Comparison of ENCODE assay signal across 1 cellular context in the genomic region with DNA sequence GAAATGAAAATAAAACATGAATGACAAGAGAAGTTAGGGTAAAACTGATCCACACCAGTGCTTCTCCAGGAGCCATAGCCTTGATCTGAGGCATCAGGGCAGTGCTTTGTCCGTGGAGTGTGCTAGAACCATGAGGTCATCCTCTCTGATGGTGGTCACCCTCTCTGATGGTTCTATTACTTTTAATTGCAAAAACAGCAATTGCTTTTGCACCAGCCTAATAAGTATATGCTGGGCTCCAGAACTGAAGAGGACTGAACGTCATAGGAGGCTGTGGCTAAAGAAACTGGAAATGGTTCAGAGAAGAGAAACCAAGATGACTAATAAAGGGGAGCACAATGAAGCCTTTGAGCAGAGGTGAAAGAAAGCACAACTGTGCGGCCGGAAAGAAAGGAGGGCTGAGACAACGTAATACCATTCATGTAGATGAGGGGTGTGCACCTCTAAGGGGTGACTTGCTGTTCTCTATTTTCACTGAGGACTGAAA.
A peak's percentile ranks its signal among the peaks of the same experiment; 100 is the strongest.
TF ChIP-seq lines count a peak whose summit lies in the region.

No MANE protein-coding gene starts in this region.

TF ChIP-seq in GM12878, 131 proteins besides CTCF, POLR2A, EP300 and RAD21 (continued from another document and continues in another):
- TF ChIP-seq, protein P1, sequence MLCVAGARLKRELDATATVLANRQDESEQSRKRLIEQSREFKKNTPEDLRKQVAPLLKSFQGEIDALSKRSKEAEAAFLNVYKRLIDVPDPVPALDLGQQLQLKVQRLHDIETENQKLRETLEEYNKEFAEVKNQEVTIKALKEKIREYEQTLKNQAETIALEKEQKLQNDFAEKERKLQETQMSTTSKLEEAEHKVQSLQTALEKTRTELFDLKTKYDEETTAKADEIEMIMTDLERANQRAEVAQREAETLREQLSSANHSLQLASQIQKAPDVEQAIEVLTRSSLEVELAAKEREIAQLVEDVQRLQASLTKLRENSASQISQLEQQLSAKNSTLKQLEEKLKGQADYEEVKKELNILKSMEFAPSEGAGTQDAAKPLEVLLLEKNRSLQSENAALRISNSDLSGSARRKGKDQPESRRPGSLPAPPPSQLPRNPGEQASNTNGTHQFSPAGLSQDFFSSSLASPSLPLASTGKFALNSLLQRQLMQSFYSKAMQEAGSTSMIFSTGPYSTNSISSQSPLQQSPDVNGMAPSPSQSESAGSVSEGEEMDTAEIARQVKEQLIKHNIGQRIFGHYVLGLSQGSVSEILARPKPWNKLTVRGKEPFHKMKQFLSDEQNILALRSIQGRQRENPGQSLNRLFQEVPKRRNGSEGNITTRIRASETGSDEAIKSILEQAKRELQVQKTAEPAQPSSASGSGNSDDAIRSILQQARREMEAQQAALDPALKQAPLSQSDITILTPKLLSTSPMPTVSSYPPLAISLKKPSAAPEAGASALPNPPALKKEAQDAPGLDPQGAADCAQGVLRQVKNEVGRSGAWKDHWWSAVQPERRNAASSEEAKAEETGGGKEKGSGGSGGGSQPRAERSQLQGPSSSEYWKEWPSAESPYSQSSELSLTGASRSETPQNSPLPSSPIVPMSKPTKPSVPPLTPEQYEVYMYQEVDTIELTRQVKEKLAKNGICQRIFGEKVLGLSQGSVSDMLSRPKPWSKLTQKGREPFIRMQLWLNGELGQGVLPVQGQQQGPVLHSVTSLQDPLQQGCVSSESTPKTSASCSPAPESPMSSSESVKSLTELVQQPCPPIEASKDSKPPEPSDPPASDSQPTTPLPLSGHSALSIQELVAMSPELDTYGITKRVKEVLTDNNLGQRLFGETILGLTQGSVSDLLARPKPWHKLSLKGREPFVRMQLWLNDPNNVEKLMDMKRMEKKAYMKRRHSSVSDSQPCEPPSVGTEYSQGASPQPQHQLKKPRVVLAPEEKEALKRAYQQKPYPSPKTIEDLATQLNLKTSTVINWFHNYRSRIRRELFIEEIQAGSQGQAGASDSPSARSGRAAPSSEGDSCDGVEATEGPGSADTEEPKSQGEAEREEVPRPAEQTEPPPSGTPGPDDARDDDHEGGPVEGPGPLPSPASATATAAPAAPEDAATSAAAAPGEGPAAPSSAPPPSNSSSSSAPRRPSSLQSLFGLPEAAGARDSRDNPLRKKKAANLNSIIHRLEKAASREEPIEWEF (IDR thresholded peaks at IDR 0.05; ENCODE audit: insufficient replicate concordance, low read depth, low read length), result no peak
- TF ChIP-seq ZSCAN29 (IDR thresholded peaks at IDR 0.05) (no peak), PAX5 (IDR thresholded peaks at IDR 0.05; ENCODE audit: borderline replicate concordance, low read depth, low read length) (peak; percentile 83; the same call in 1 of the 2 replicates), CHD4 (IDR thresholded peaks at IDR 0.05) (no peak), HDAC2 (IDR thresholded peaks at IDR 0.05) (no peak), EGR1 (IDR thresholded peaks at IDR 0.05; ENCODE audit: borderline replicate concordance in 1 of 2, low read depth in 2 of 2, low read length in 2 of 2) (no peak), TAF1 (IDR thresholded peaks at IDR 0.05; ENCODE audit: borderline replicate concordance, low read depth, low read length) (no peak), SIN3A (IDR thresholded peaks at IDR 0.05; ENCODE audit: low read depth, low read length) (no peak), SP1 (IDR thresholded peaks at IDR 0.05; ENCODE audit: low read depth, low read length) (peak; percentile 53), ATF7 (IDR thresholded peaks at IDR 0.05; ENCODE audit: low read depth) (peak; percentile 98), MTA3 (IDR thresholded peaks at IDR 0.05; ENCODE audit: borderline replicate concordance, low read length) (no peak), SUPT20H (IDR thresholded peaks at IDR 0.05; ENCODE audit: borderline replicate concordance, control insufficient read depth, low read depth, low read length) (no peak), KAT2A (conservative IDR thresholded peaks at IDR 0.05; ENCODE audit: control insufficient read depth, low read depth, low read length) (no peak), RBBP5 (conservative IDR thresholded peaks at IDR 0.05) (no peak), YBX1 (IDR thresholded peaks at IDR 0.05) (no peak), NFYA (IDR thresholded peaks at IDR 0.05; ENCODE audit: borderline replicate concordance, low read depth, low read length) (no peak), NR2C2 (IDR thresholded peaks at IDR 0.05; ENCODE audit: borderline replicate concordance, control insufficient read depth, insufficient read length, low read depth) (no peak), IKZF1 (conservative IDR thresholded peaks at IDR 0.05) (peak; percentile 80), ZNF24 (IDR thresholded peaks at IDR 0.05) (no peak), ZNF217 (IDR thresholded peaks at IDR 0.05) (no peak; the same call in 1 of the 2 replicates), GATAD2B (conservative IDR thresholded peaks at IDR 0.05; ENCODE audit: low read depth) (0 out of 2 replicates have a peak, but pooled peaks have one; percentile 32), TCF3 (IDR thresholded peaks at IDR 0.05; ENCODE audit: borderline replicate concordance, insufficient read depth, low read depth, low read length) (no peak), ZBED1 (IDR thresholded peaks at IDR 0.05; ENCODE audit: borderline replicate concordance) (peak; percentile 65; the same call in 1 of the 2 replicates), GABPA (IDR thresholded peaks at IDR 0.05; ENCODE audit: low read depth) (0 out of 2 replicates have a peak, but pooled peaks have one; percentile 49), SMC3 (IDR thresholded peaks at IDR 0.05; ENCODE audit: borderline replicate concordance, low read length) (no peak; the same call in 1 of the 2 replicates), MYB (IDR thresholded peaks at IDR 0.05; ENCODE audit: borderline replicate concordance, low read depth, low read length) (no peak), BRCA1 (IDR thresholded peaks at IDR 0.05; ENCODE audit: low read depth, low read length) (no peak), RB1 (IDR thresholded peaks at IDR 0.05; ENCODE audit: borderline replicate concordance) (no peak), MTA2 (IDR thresholded peaks at IDR 0.05; ENCODE audit: low read depth) (peak; percentile 99), SMARCA5 (IDR thresholded peaks at IDR 0.05) (0 out of 2 replicates have a peak, but pooled peaks have one; percentile 61)
- TF ChIP-seq, protein P2, sequence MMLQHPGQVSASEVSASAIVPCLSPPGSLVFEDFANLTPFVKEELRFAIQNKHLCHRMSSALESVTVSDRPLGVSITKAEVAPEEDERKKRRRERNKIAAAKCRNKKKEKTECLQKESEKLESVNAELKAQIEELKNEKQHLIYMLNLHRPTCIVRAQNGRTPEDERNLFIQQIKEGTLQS (IDR thresholded peaks at IDR 0.05; ENCODE audit: borderline replicate concordance, extremely low read depth, low read depth, low read length), result no peak
- TF ChIP-seq, protein P3, sequence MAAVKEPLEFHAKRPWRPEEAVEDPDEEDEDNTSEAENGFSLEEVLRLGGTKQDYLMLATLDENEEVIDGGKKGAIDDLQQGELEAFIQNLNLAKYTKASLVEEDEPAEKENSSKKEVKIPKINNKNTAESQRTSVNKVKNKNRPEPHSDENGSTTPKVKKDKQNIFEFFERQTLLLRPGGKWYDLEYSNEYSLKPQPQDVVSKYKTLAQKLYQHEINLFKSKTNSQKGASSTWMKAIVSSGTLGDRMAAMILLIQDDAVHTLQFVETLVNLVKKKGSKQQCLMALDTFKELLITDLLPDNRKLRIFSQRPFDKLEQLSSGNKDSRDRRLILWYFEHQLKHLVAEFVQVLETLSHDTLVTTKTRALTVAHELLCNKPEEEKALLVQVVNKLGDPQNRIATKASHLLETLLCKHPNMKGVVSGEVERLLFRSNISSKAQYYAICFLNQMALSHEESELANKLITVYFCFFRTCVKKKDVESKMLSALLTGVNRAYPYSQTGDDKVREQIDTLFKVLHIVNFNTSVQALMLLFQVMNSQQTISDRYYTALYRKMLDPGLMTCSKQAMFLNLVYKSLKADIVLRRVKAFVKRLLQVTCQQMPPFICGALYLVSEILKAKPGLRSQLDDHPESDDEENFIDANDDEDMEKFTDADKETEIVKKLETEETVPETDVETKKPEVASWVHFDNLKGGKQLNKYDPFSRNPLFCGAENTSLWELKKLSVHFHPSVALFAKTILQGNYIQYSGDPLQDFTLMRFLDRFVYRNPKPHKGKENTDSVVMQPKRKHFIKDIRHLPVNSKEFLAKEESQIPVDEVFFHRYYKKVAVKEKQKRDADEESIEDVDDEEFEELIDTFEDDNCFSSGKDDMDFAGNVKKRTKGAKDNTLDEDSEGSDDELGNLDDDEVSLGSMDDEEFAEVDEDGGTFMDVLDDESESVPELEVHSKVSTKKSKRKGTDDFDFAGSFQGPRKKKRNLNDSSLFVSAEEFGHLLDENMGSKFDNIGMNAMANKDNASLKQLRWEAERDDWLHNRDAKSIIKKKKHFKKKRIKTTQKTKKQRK (IDR thresholded peaks at IDR 0.05; ENCODE audit: low read depth, low read length), result no peak
- TF ChIP-seq, protein P4, sequence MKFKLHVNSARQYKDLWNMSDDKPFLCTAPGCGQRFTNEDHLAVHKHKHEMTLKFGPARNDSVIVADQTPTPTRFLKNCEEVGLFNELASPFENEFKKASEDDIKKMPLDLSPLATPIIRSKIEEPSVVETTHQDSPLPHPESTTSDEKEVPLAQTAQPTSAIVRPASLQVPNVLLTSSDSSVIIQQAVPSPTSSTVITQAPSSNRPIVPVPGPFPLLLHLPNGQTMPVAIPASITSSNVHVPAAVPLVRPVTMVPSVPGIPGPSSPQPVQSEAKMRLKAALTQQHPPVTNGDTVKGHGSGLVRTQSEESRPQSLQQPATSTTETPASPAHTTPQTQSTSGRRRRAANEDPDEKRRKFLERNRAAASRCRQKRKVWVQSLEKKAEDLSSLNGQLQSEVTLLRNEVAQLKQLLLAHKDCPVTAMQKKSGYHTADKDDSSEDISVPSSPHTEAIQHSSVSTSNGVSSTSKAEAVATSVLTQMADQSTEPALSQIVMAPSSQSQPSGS (IDR thresholded peaks at IDR 0.05; ENCODE audit: low read length), result peak; percentile 85; the same call in 1 of the 2 replicates
- TF ChIP-seq, protein P5, sequence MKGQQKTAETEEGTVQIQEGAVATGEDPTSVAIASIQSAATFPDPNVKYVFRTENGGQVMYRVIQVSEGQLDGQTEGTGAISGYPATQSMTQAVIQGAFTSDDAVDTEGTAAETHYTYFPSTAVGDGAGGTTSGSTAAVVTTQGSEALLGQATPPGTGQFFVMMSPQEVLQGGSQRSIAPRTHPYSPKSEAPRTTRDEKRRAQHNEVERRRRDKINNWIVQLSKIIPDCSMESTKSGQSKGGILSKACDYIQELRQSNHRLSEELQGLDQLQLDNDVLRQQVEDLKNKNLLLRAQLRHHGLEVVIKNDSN (IDR thresholded peaks at IDR 0.05; ENCODE audit: borderline replicate concordance, extremely low read length, insufficient read depth, low read depth, low read length), result no peak
- TF ChIP-seq, protein P6, sequence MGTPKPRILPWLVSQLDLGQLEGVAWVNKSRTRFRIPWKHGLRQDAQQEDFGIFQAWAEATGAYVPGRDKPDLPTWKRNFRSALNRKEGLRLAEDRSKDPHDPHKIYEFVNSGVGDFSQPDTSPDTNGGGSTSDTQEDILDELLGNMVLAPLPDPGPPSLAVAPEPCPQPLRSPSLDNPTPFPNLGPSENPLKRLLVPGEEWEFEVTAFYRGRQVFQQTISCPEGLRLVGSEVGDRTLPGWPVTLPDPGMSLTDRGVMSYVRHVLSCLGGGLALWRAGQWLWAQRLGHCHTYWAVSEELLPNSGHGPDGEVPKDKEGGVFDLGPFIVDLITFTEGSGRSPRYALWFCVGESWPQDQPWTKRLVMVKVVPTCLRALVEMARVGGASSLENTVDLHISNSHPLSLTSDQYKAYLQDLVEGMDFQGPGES (IDR thresholded peaks at IDR 0.05), result no peak
- TF ChIP-seq, protein P7, sequence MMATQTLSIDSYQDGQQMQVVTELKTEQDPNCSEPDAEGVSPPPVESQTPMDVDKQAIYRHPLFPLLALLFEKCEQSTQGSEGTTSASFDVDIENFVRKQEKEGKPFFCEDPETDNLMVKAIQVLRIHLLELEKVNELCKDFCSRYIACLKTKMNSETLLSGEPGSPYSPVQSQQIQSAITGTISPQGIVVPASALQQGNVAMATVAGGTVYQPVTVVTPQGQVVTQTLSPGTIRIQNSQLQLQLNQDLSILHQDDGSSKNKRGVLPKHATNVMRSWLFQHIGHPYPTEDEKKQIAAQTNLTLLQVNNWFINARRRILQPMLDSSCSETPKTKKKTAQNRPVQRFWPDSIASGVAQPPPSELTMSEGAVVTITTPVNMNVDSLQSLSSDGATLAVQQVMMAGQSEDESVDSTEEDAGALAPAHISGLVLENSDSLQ (IDR thresholded peaks at IDR 0.05), result no peak; the same call in 1 of the 2 replicates
- TF ChIP-seq, protein P8, sequence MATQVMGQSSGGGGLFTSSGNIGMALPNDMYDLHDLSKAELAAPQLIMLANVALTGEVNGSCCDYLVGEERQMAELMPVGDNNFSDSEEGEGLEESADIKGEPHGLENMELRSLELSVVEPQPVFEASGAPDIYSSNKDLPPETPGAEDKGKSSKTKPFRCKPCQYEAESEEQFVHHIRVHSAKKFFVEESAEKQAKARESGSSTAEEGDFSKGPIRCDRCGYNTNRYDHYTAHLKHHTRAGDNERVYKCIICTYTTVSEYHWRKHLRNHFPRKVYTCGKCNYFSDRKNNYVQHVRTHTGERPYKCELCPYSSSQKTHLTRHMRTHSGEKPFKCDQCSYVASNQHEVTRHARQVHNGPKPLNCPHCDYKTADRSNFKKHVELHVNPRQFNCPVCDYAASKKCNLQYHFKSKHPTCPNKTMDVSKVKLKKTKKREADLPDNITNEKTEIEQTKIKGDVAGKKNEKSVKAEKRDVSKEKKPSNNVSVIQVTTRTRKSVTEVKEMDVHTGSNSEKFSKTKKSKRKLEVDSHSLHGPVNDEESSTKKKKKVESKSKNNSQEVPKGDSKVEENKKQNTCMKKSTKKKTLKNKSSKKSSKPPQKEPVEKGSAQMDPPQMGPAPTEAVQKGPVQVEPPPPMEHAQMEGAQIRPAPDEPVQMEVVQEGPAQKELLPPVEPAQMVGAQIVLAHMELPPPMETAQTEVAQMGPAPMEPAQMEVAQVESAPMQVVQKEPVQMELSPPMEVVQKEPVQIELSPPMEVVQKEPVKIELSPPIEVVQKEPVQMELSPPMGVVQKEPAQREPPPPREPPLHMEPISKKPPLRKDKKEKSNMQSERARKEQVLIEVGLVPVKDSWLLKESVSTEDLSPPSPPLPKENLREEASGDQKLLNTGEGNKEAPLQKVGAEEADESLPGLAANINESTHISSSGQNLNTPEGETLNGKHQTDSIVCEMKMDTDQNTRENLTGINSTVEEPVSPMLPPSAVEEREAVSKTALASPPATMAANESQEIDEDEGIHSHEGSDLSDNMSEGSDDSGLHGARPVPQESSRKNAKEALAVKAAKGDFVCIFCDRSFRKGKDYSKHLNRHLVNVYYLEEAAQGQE (IDR thresholded peaks at IDR 0.05; ENCODE audit: low read depth, low read length), result no peak
- TF ChIP-seq, protein P9, sequence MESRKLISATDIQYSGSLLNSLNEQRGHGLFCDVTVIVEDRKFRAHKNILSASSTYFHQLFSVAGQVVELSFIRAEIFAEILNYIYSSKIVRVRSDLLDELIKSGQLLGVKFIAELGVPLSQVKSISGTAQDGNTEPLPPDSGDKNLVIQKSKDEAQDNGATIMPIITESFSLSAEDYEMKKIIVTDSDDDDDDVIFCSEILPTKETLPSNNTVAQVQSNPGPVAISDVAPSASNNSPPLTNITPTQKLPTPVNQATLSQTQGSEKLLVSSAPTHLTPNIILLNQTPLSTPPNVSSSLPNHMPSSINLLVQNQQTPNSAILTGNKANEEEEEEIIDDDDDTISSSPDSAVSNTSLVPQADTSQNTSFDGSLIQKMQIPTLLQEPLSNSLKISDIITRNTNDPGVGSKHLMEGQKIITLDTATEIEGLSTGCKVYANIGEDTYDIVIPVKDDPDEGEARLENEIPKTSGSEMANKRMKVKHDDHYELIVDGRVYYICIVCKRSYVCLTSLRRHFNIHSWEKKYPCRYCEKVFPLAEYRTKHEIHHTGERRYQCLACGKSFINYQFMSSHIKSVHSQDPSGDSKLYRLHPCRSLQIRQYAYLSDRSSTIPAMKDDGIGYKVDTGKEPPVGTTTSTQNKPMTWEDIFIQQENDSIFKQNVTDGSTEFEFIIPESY (IDR thresholded peaks at IDR 0.05), result no peak
